In the genomic region with DNA sequence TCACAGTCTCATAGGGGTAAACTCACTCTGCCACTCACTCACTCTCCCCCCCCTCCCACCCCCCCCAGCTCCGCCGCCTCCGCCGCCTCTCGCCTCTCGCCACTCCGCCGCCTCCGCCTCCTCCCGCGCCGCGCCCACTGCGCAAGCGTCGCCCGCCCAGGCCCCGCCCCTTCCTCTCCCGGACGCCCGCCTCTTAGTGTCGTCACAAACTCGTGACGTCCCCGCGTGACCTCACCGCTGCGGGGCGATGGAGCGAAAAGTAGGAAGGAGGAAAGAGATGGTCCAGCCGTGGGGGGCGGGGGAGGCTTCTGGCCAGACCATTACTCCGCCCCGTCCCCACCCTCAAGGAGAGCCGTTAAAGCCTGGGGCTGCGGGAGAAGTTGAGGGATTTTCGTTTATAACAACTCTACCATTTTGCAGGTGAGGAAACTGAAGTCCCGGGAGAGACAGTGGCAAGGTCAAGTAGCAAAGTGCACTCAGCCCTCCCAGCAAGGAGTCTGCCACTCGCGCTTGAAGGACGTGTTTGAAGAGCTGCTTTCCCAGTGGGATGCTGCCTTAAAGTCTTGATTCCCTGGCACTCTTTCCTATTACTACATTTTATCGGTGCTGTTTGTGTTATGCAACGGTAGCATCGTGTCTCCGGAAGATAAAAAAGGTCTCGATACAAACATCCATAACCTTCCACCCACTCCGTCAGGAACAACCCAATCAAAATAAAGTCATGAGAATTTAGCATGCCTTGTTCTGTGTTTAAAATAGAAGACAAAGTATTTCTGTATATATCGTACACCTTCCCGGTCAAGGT, we compare ENCODE assay signal across 8 cellular contexts. TPM values are rescaled to one million over a fixed set of nuclear protein-coding genes. Genes with fewer than 3 reads are reported as not detected.
DNase-seq lines count a peak whose midpoint lies in the region; ATAC-seq and TF ChIP-seq lines count a peak whose summit lies in the region.

Gene ILRUN (minus strand): TSS at position 29 of the 805 bp plus-strand sequence. CDS start 164 bp downstream, outside the sequence.

- H3K27ac Mint-ChIP-seq in CD4-positive, CD25-positive, alpha-beta regulatory T cell: peak within 1 kb of the TSS; percentile 98 to 99 (median 99)

- peak; percentile 93 to 95 (median 95) for DNase-seq in CD4-positive, CD25-positive, alpha-beta regulatory T cell
- DNase-seq in HS-5 (ENCODE audit: low read depth) (peak; percentile 75), NK-92 (lab: John Stamatoyannopoulos, UW; ENCODE audit: unreplicated experiment) (peak; percentile 71), lower lobe of right lung (peak; percentile 97)
- peak; percentile 91 to 96 for DNase-seq in activated CD8-positive, alpha-beta memory T cell treated with anti-CD3 and anti-CD28 coated beads for 1 hour (ENCODE audit: extremely low read depth in 1 of 2, low read depth in 1 of 2)
- peak; percentile 89 to 98 (median 95) for DNase-seq in stimulated activated CD4-positive, alpha-beta T cell treated with anti-CD3 and anti-CD28 coated beads, TNF-alpha, amount 100 ng/mL, for 1 hour (ENCODE audit: low read depth in 3 of 3, low spot score in 1 of 3)

- peak within 1 kb of the TSS; percentile 94 for H3K27ac ChIP-seq in CD4-positive, CD25-positive, alpha-beta regulatory T cell (ENCODE audit: insufficient read depth, low read length, poor library complexity, severe bottlenecking)
- H3K27ac ChIP-seq in ectodermal cell (ENCODE audit: insufficient read depth, low read depth, low read length, poor library complexity, severe bottlenecking): peak within 1 kb of the TSS; percentile 36
- peak within 1 kb of the TSS; percentile 96 for H3K27ac ChIP-seq in lower lobe of right lung

- peaks cover 6% of the 10 kb centered on the region for H3K27me3 Mint-ChIP-seq in CD4-positive, CD25-positive, alpha-beta regulatory T cell

- intact Hi-C loops in lower lobe of right lung (cut with DNase I): no loop called here

- peak within 1 kb of the TSS; percentile 98 for H3K4me3 ChIP-seq in CD4-positive, CD25-positive, alpha-beta regulatory T cell (ENCODE audit: low read depth, low read length)
- H3K4me3 ChIP-seq in ectodermal cell (ENCODE audit: insufficient read depth, low read depth, low read length) (peak within 1 kb of the TSS; percentile 100), lower lobe of right lung (peak within 1 kb of the TSS; percentile 97)

- 14 to 15% methylated on average over 47 to 49 of the region's 49 CpGs for whole genome bisulfite sequencing in ectodermal cell, 2 experiments

- H3K4me1 Mint-ChIP-seq in CD4-positive, CD25-positive, alpha-beta regulatory T cell: peaks cover 13 to 55% (median 35%) of the 10 kb centered on the region in 4 donors

- H3K36me3 Mint-ChIP-seq in CD4-positive, CD25-positive, alpha-beta regulatory T cell: peaks cover 7% of the 10 kb centered on the region

- TF ChIP-seq CTCF in lower lobe of right lung (IDR thresholded peaks at IDR 0.05): no peak

- no peaks in the 10 kb centered on the region for H3K9me3 ChIP-seq in CD4-positive, CD25-positive, alpha-beta regulatory T cell (ENCODE audit: control insufficient read depth in 2 of 2, low read length in 2 of 2)
- H3K9me3 ChIP-seq in ectodermal cell (ENCODE audit: control insufficient read depth, low read length): no peaks in the 10 kb centered on the region
- no peaks in the 10 kb centered on the region for H3K9me3 ChIP-seq in lower lobe of right lung

- H3K27me3 ChIP-seq in CD4-positive, CD25-positive, alpha-beta regulatory T cell (ENCODE audit: control insufficient read depth, insufficient read depth, low read length): no peaks in the 10 kb centered on the region
- H3K27me3 ChIP-seq in ectodermal cell (ENCODE audit: control insufficient read depth, insufficient read depth, low read length, poor library complexity, severe bottlenecking) (no peaks in the 10 kb centered on the region), lower lobe of right lung (ENCODE audit: low read depth) (no peaks in the 10 kb centered on the region)

- peaks cover 41% of the 10 kb centered on the region for H3K4me1 ChIP-seq in CD4-positive, CD25-positive, alpha-beta regulatory T cell (ENCODE audit: control insufficient read depth, insufficient read depth, low read length, poor library complexity, severe bottlenecking)
- H3K4me1 ChIP-seq in ectodermal cell (ENCODE audit: control insufficient read depth, insufficient read depth, low read length) (peaks cover 7% of the 10 kb centered on the region), lower lobe of right lung (peaks cover 37% of the 10 kb centered on the region)

- H3K36me3 ChIP-seq in CD4-positive, CD25-positive, alpha-beta regulatory T cell (ENCODE audit: control insufficient read depth, insufficient read depth, low read length): no peaks in the 10 kb centered on the region
- H3K36me3 ChIP-seq in ectodermal cell (ENCODE audit: control insufficient read depth, insufficient read depth, low read length) (no peaks in the 10 kb centered on the region), lower lobe of right lung (no peaks in the 10 kb centered on the region)

- H3K9me3 Mint-ChIP-seq in CD4-positive, CD25-positive, alpha-beta regulatory T cell: no peaks in the 10 kb centered on the region

- ATAC-seq in CD4-positive, CD25-positive, alpha-beta regulatory T cell (ENCODE audit: low read depth in 2 of 2): peak; percentile 85 to 88
- ATAC-seq in GM19463 (IDR thresholded peaks at IDR 0.05; ENCODE audit: unreplicated experiment): peak; percentile 81
- ATAC-seq in lower lobe of right lung: peak; percentile 96 to 98

- H3K4me3 Mint-ChIP-seq in CD4-positive, CD25-positive, alpha-beta regulatory T cell: peak within 1 kb of the TSS; percentile 98 to 99 (median 98)

RNA-seq across cellular contexts. Expression of gene ILRUN, which starts in this region (rescaled TPM):
- 89.6 TPM for total RNA-seq in CD4-positive, CD25-positive, alpha-beta regulatory T cell
- 10 to 100 TPM; 18.7 to 23.4 (median 22.9) TPM for polyA plus RNA-seq in CD4-positive, CD25-positive, alpha-beta regulatory T cell
- polyA plus RNA-seq in ectodermal cell (2013, experiment 1 of 4): 57.1 TPM
- polyA plus RNA-seq in ectodermal cell (2013, experiment 2 of 4): 58.7 TPM
- polyA plus RNA-seq in ectodermal cell (2013, experiment 3 of 4): 37.2 TPM
- 40.7 TPM for polyA plus RNA-seq in ectodermal cell (2013, experiment 4 of 4)
- 90.3 TPM for total RNA-seq in lower lobe of right lung

Comparison
In these comparisons a context has a peak if more than half of its experiments do, and no peak if none do; other contexts are left out.
1. Peak in every context shown above with its lines: DNase-seq, ATAC-seq, H3K4me3 ChIP-seq and H3K27ac ChIP-seq.
2. H3K27ac ChIP-seq: peak in every context shown above with its lines; median percentile 96 in lower lobe of right lung; 94 in CD4-positive, CD25-positive, alpha-beta regulatory T cell; 36 in ectodermal cell.